In genomic region chr16:57479043-57479421, GRCh38 we compare ENCODE assay signal across 9 cellular contexts. TPM values are rescaled to one million over a fixed set of nuclear protein-coding genes. Genes with fewer than 3 reads are reported as not detected.
A peak's percentile ranks its signal among the peaks of the same experiment; 100 is the strongest.
DNase-seq lines count a peak whose midpoint lies in the region; ATAC-seq and TF ChIP-seq lines count a peak whose summit lies in the region.
"Had no signal": no experiment of that assay in that cellular context is flagged by ENCODE, and none has a peak within 500 bp of the region (broad histone marks: within the 10 kb centered on the region; RNA-seq: fewer than 3 reads in every experiment).

No MANE protein-coding gene starts in this region.

- H3K9me3 Mint-ChIP-seq in stimulated activated memory B cell treated with anti-CD40 and anti-IgM and Interleukin-4, amounts not matched to agents 10 μg/mL and 1 μg/mL and 100 μg/mL, for 72 hours: no peaks in the 10 kb centered on the region

- H3K4me3 ChIP-seq in HFF-Myc (replicated peaks; ENCODE audit: low read depth, low read length): peak overlapping the region; percentile 53
- peak overlapping the region; percentile 25 to 73 (median 55) for H3K4me3 ChIP-seq in dorsolateral prefrontal cortex
- H3K4me3 ChIP-seq in right lobe of liver: peak overlapping the region; percentile 36 to 45 (median 41)
- H3K4me3 ChIP-seq in thyroid gland (replicated peaks in 1 of 3): peak overlapping the region in 1 of 3 donors; percentile 18

- H3K27ac Mint-ChIP-seq in stimulated activated memory B cell treated with anti-CD40 and anti-IgM and Interleukin-4, amounts not matched to agents 10 μg/mL and 1 μg/mL and 100 μg/mL, for 72 hours: peak overlapping the region; percentile 24

- H3K36me3 ChIP-seq in right lobe of liver (peaks cover 0 to 8% (median 3%) of the 10 kb centered on the region in 4 donors), thyroid gland (no peaks in the 10 kb centered on the region)

- 16% methylated on average over 4 of the region's 19 CpGs for WGBS in right lobe of liver (ENCODE audit: insufficient coverage, low coverage, low lambda C conversion rate, missing lambda C conversion rate)
- WGBS in thyroid gland, 2 donors: 52 to 87% methylated on average over 7 to 19 of the region's 19 CpGs

- intact Hi-C loops in dorsolateral prefrontal cortex (cut with DNase I): loop anchor here in 1 of 2 donors (5.0 kb wide), 1 partner anchor 38 kb away; no protein-coding TSS in a partner anchor
- intact Hi-C loops in right lobe of liver (cut with DNase I): no loop called here
- intact Hi-C loops in thyroid gland (cut with DNase I): no loop called here

- ATAC-seq in right lobe of liver (no peak), HG02571 (IDR thresholded peaks at IDR 0.05; ENCODE audit: unreplicated experiment) (no peak), HG02885 (IDR thresholded peaks at IDR 0.05; ENCODE audit: poor library complexity, unreplicated experiment) (no peak)
- ATAC-seq in stimulated activated memory B cell treated with anti-CD40 and anti-IgM and Interleukin-4, amounts not matched to agents 10 μg/mL and 1 μg/mL and 100 μg/mL, for 72 hours: peak; percentile 65

- H3K27ac ChIP-seq in dorsolateral prefrontal cortex (peak overlapping the region in 47 of 59 donors; percentile 1 to 83 (median 59)), right lobe of liver (peak overlapping the region in 1 of 3 donors; percentile 74), thyroid gland (no peak overlapping the region)

- H3K27me3 Mint-ChIP-seq in stimulated activated memory B cell treated with anti-CD40 and anti-IgM and Interleukin-4, amounts not matched to agents 10 μg/mL and 1 μg/mL and 100 μg/mL, for 72 hours: peaks cover 29% of the 10 kb centered on the region

- H3K4me1 ChIP-seq in right lobe of liver: peaks cover 0 to 48% (median 13%) of the 10 kb centered on the region in 4 donors
- peaks cover 0 to 31% of the 10 kb centered on the region in 2 donors for H3K4me1 ChIP-seq in thyroid gland

- H3K27me3 ChIP-seq in dorsolateral prefrontal cortex: no peaks in the 10 kb centered on the region
- H3K27me3 ChIP-seq in right lobe of liver: no peaks in the 10 kb centered on the region
- no peaks in the 10 kb centered on the region for H3K27me3 ChIP-seq in thyroid gland

- DNase-seq in HFF-Myc (ENCODE audit: extremely low read depth, low read depth) (no peak), dorsolateral prefrontal cortex (peak in 8 of 10 donors; percentile 47 to 70 (median 59)), right lobe of liver (no peak), NCI-H82 treated with DMSO at 0.1 percent for 48 hours (lab: John Stamatoyannopoulos, UW; ENCODE audit: unreplicated experiment) (no peak), thyroid gland (no peak)
- DNase-seq: cerebellar nuclear complex had no signal

- TF ChIP-seq CTCF in HFF-Myc (IDR thresholded peaks at IDR 0.05; ENCODE audit: low read depth, low read length, missing control alignments): no peak
- peak in 1 of 56 donors; percentile 4 for TF ChIP-seq CTCF in dorsolateral prefrontal cortex (IDR thresholded peaks at IDR 0.05 in 54 of 56, conservative IDR thresholded peaks at IDR 0.05 in 2 of 56; ENCODE audit: low read depth in 1 of 56, partially characterized antibody in 56 of 56)
- TF ChIP-seq CTCF in right lobe of liver (IDR thresholded peaks at IDR 0.05): no peak
- TF ChIP-seq CTCF in thyroid gland (IDR thresholded peaks at IDR 0.05): no peak

- H3K36me3 Mint-ChIP-seq in stimulated activated memory B cell treated with anti-CD40 and anti-IgM and Interleukin-4, amounts not matched to agents 10 μg/mL and 1 μg/mL and 100 μg/mL, for 72 hours: no peaks in the 10 kb centered on the region

- H3K4me1 Mint-ChIP-seq in stimulated activated memory B cell treated with anti-CD40 and anti-IgM and Interleukin-4, amounts not matched to agents 10 μg/mL and 1 μg/mL and 100 μg/mL, for 72 hours: peaks cover 50% of the 10 kb centered on the region

- no peaks in the 10 kb centered on the region for H3K9me3 ChIP-seq in right lobe of liver
- no peaks in the 10 kb centered on the region for H3K9me3 ChIP-seq in thyroid gland

- H3K4me3 Mint-ChIP-seq in stimulated activated memory B cell treated with anti-CD40 and anti-IgM and Interleukin-4, amounts not matched to agents 10 μg/mL and 1 μg/mL and 100 μg/mL, for 72 hours: peak overlapping the region; percentile 57

- no peak for TF ChIP-seq POLR2A in right lobe of liver (IDR thresholded peaks at IDR 0.05)
- no peak for TF ChIP-seq POLR2A in thyroid gland (IDR thresholded peaks at IDR 0.05)

RNA-seq across cellular contexts. Expression of gene DOK4, which starts 7.3 kb away (rescaled TPM):
- total RNA-seq in dorsolateral prefrontal cortex (10 to 100 TPM in 115 of 120 experiments, 1 to 10 TPM in 5; 7.1 to 30.2 (median 17.6) TPM), right lobe of liver (10 to 100 TPM; 20.0 to 62.1 (median 36.7) TPM), thyroid gland (10 to 100 TPM in 2 of 4 donors, 1 to 10 TPM in 2; 9.1 to 27.3 (median 13.3) TPM)

RNA-seq across cellular contexts. Expression of gene POLR2C, which starts 16.6 kb away (rescaled TPM):
- total RNA-seq in dorsolateral prefrontal cortex (10 to 100 TPM; 47.5 to 83.3 (median 64.4) TPM), right lobe of liver (10 to 100 TPM; 27.7 to 70.2 (median 35.4) TPM), thyroid gland (100 to 1,000 TPM; 126 to 212 (median 174) TPM)

RNA-seq across cellular contexts. Expression of gene COQ9, which starts 31.8 kb away (rescaled TPM):
- total RNA-seq in dorsolateral prefrontal cortex (100 to 1,000 TPM in 1 of 120 experiments, 10 to 100 TPM in 119; 49.2 to 112 (median 71.8) TPM), right lobe of liver (10 to 100 TPM; 43.2 to 81.4 (median 55.3) TPM), thyroid gland (100 to 1,000 TPM in 1 of 4 donors, 10 to 100 TPM in 3; 41.8 to 112 (median 76.1) TPM)

RNA-seq across cellular contexts. Expression of gene CIAPIN1, which starts 31.8 kb away (rescaled TPM):
- total RNA-seq in dorsolateral prefrontal cortex: 10 to 100 TPM; 30.2 to 91.1 (median 63.7) TPM
- total RNA-seq in right lobe of liver: 10 to 100 TPM; 23.3 to 27.4 (median 23.9) TPM
- total RNA-seq in thyroid gland: 10 to 100 TPM; 29.2 to 41.2 (median 35.5) TPM

RNA-seq across cellular contexts. Expression of gene CCDC102A, which starts 57.3 kb away (rescaled TPM):
- total RNA-seq in dorsolateral prefrontal cortex (1 to 10 TPM in 105 of 120 experiments, under 1 TPM in 15; 0.24 to 5.5 (median 1.8) TPM), right lobe of liver (1 to 10 TPM in 5 of 6 experiments, under 1 TPM in 1; 0.97 to 1.9 (median 1.2) TPM), thyroid gland (10 to 100 TPM; 13.1 to 34.9 (median 18.9) TPM)

Comparison
In these comparisons a context has a peak if more than half of its experiments do, and no peak if none do; other contexts are left out.
1. DNase-seq: peak in dorsolateral prefrontal cortex (8 of 10); none in HFF-Myc (single experiment), right lobe of liver (0 of 3), NCI-H82 treated with DMSO at 0.1 percent for 48 hours (single experiment) and thyroid gland (0 of 2).
2. H3K27ac ChIP-seq: peak in dorsolateral prefrontal cortex (47 of 59); none in thyroid gland (0 of 3).